Comparison of ENCODE assay signal across 17 cellular contexts in the genomic region with DNA sequence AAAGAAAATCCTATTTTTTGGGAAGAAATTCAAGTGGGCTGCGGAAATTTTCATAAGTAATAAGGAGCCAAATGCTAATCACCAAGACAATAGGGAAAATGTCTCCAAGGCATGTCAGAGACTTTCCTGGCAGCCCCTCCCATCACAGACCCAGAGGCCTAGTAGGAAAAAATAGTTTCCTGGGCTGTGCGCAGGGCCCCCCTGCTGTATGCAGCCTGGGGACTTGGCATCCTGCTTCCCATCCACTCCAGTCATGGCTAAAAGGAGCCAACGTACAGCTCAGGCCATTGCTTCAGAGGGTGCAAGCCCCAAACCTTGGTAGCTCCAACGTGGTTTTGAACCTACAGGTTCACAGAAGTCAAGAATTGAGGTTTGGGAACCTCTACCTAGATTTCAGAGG. TPM values are rescaled to one million over a fixed set of nuclear protein-coding genes. Genes with fewer than 3 reads are reported as not detected.
DNase-seq lines count a peak whose midpoint lies in the region; ATAC-seq, FAIRE-seq and TF ChIP-seq lines count a peak whose summit lies in the region.
"Had no signal": no experiment of that assay in that cellular context is flagged by ENCODE, and none has a peak within 500 bp of the region (broad histone marks: within the 10 kb centered on the region; RNA-seq: fewer than 3 reads in every experiment).

No MANE protein-coding gene starts in this region.

- H3K27me3 ChIP-seq in GM23338 (ENCODE audit: insufficient read depth) (no peaks in the 10 kb centered on the region), K562 (ENCODE audit: control insufficient read depth in 2 of 2, insufficient read depth in 2 of 2, low read length in 2 of 2) (no peaks in the 10 kb centered on the region)

- TF ChIP-seq CTCF in GM23338 (conservative IDR thresholded peaks at IDR 0.05; ENCODE audit: low read depth in 2 of 2) (no peak), K562 (IDR thresholded peaks at IDR 0.05 in 2 of 3, conservative IDR thresholded peaks at IDR 0.05 in 1 of 3; ENCODE audit: insufficient read depth in 2 of 3, low read depth in 1 of 3, low read length in 3 of 3) (no peak), OCI-LY7 (conservative IDR thresholded peaks at IDR 0.05; ENCODE audit: low read length) (no peak)

- H3K9ac ChIP-seq in K562 (ENCODE audit: insufficient read depth in 1 of 2, low read depth in 2 of 2, low read length in 2 of 2) = no peak overlapping the region
- H3K9ac ChIP-seq: GM23248 had no signal

- H3K4me1 Mint-ChIP-seq in GM23338 = peaks cover 3% of the 10 kb centered on the region
- H3K4me1 Mint-ChIP-seq: CD4-positive, alpha-beta memory T cell had no signal

- no peaks in the 10 kb centered on the region for H3K36me3 Mint-ChIP-seq in GM23338 (ENCODE audit: low read depth)

- H3K4me3 ChIP-seq in GM23338 (no peak overlapping the region), K562 (no peak overlapping the region), OCI-LY7 (ENCODE audit: low read depth, low read length, poor library complexity, severe bottlenecking) (no peak overlapping the region)
- H3K4me3 ChIP-seq: GM23248 had no signal

- in situ Hi-C loops in K562 (cut with MboI) = no loop called here

- ATAC-seq in GM23338 (no peak), K562 (no peak), GM21576 (IDR thresholded peaks at IDR 0.05; ENCODE audit: unreplicated experiment) (no peak)
- ATAC-seq: HCT116 had no signal

- H4K20me1 ChIP-seq in GM23338 (replicated peaks; ENCODE audit: insufficient read depth) (no peaks in the 10 kb centered on the region), K562 (replicated peaks; ENCODE audit: control insufficient read depth, insufficient read depth, low read length) (no peaks in the 10 kb centered on the region), OCI-LY7 (ENCODE audit: insufficient read depth, low read length) (no peaks in the 10 kb centered on the region)

- H3K79me2 ChIP-seq in GM23338 (replicated peaks; ENCODE audit: insufficient read depth) (no peaks in the 10 kb centered on the region), K562 (ENCODE audit: control insufficient read depth, insufficient read depth, low read length) (no peaks in the 10 kb centered on the region), OCI-LY7 (ENCODE audit: insufficient read depth, low read depth, low read length) (no peaks in the 10 kb centered on the region)

- peaks cover 1% of the 10 kb centered on the region for H3K27me3 Mint-ChIP-seq in GM23338 (ENCODE audit: insufficient read depth, low read depth, poor library complexity)

- TF ChIP-seq POLR2A in K562 (conservative IDR thresholded peaks at IDR 0.05) = no peak

- H3K9me3 Mint-ChIP-seq in GM23338 = no peaks in the 10 kb centered on the region

- no peak for TF ChIP-seq EP300 in K562 (IDR thresholded peaks at IDR 0.05; ENCODE audit: low read length)

- H3K4me1 ChIP-seq in GM23338 (ENCODE audit: insufficient read depth) = peaks cover 4% of the 10 kb centered on the region; the same call in 1 of the 2 replicates
- H3K4me1 ChIP-seq in K562 (replicated peaks in 1 of 2; ENCODE audit: control insufficient read depth in 2 of 2, insufficient read depth in 2 of 2, low read length in 2 of 2) = peaks cover 10 to 12% of the 10 kb centered on the region in 2 experiments
- H3K4me1 ChIP-seq in OCI-LY7 (ENCODE audit: insufficient read depth, low read length, poor library complexity, severe bottlenecking) = no peaks in the 10 kb centered on the region

- no peak for TF ChIP-seq RAD21 in K562 (CRISPR knock-in tag; conservative IDR thresholded peaks at IDR 0.05 in 1 of 2, IDR thresholded peaks at IDR 0.05 in 1 of 2)

- peak; percentile 10 for DNase-seq in ELF-1 (ENCODE audit: low read depth, low spot score)
- no peak for DNase-seq in GM23338 (ENCODE audit: low spot score)
- no peak for DNase-seq in K562 (ENCODE audit: extremely low read depth in 1 of 4, low spot score in 3 of 4)
- DNase-seq in NCI-H69 (lab: John Stamatoyannopoulos, UW) = no peak
- DNase-seq in OCI-LY7 (ENCODE audit: low spot score) = no peak
- DNase-seq: C1 segment of cervical spinal cord; Calu3; CD4-positive, alpha-beta memory T cell; COR-L47; DMS53; DMS79 treated with DMSO at 0.1 percent for 48 hours; GM23248; H9 had no signal

- no peak overlapping the region for H3K27ac ChIP-seq in GM23338 (ENCODE audit: low read depth)
- no peak overlapping the region for H3K27ac ChIP-seq in K562 (ENCODE audit: extremely low read depth, low read depth, low read length)
- no peak overlapping the region for H3K27ac ChIP-seq in OCI-LY7 (ENCODE audit: low read depth, low read length, poor library complexity, severe bottlenecking)
- H3K27ac ChIP-seq: GM23248 had no signal

- WGBS in K562 (ENCODE audit: insufficient coverage, low coverage, missing lambda C conversion rate) = 63% methylated on average over 4 of the region's 4 CpGs

- H3K36me3 ChIP-seq in GM23338 (ENCODE audit: insufficient read depth) = no peaks in the 10 kb centered on the region
- H3K36me3 ChIP-seq in K562 (ENCODE audit: control insufficient read depth, insufficient read depth, low read length) = no peaks in the 10 kb centered on the region
- H3K36me3 ChIP-seq in OCI-LY7 (ENCODE audit: insufficient read depth, low read length) = no peaks in the 10 kb centered on the region

- POLR2A ChIA-PET in K562 (lab: Yijun Ruan, JAX) = interaction anchor here (0.9 kb wide), 1 partner anchor 13 kb away, joined by 3 read pairs; a partner anchor contains a TSS
- POLR2A ChIA-PET in OCI-LY7 (lab: Charles Lee) = no interaction called here

- H2AFZ ChIP-seq in GM23338 (0 out of 2 replicates have a peak overlapping the region, but pooled peaks have one; percentile 32), K562 (ENCODE audit: low read depth, low read length) (peak overlapping the region; percentile 79; the same call in 1 of the 2 replicates), OCI-LY7 (ENCODE audit: low read length) (no peak overlapping the region)

- CTCF ChIA-PET in K562 (lab: Yijun Ruan, JAX; ENCODE audit: low intra/inter-chr PET ratio) = no interaction called here
- CTCF ChIA-PET in OCI-LY7 (lab: Charles Lee; ENCODE audit: unreplicated experiment) = no interaction called here

- no peaks in the 10 kb centered on the region for H3F3A ChIP-seq in GM23338 (replicated peaks; ENCODE audit: low read depth)

- H3K27ac Mint-ChIP-seq in GM23338 = no peak overlapping the region
- H3K27ac Mint-ChIP-seq: CD4-positive, alpha-beta memory T cell; H9 had no signal

- H3K9me1 ChIP-seq in K562 (ENCODE audit: control insufficient read depth, insufficient read depth, low read length) = no peaks in the 10 kb centered on the region

- H3K4me3 Mint-ChIP-seq in GM23338 = no peak overlapping the region
- H3K4me3 Mint-ChIP-seq: CD4-positive, alpha-beta memory T cell; H9 had no signal

- BruUV-seq in K562 (replicated peaks; lab: Mats Ljungman, UMichigan) (no TSS peak), OCI-LY7 (replicated peaks; lab: Mats Ljungman, UMichigan) (no TSS peak)

- H3K4me2 ChIP-seq in GM23338 (no peak overlapping the region), K562 (ENCODE audit: insufficient read depth, low read length) (no peak overlapping the region), OCI-LY7 (ENCODE audit: low read length) (no peak overlapping the region)

- H3K9me3 ChIP-seq in K562 (replicated peaks; ENCODE audit: control insufficient read depth, insufficient read depth, low read depth, low read length) (no peaks in the 10 kb centered on the region), OCI-LY7 (ENCODE audit: low read length) (no peaks in the 10 kb centered on the region)

- no peak for FAIRE-seq in K562 (lab: Jason Lieb, UNC)
- FAIRE-seq: G401.6, GM12892 had no signal

- intact Hi-C loops in K562 (cut with micrococcal nuclease) (no loop called here), OCI-LY7 (cut with micrococcal nuclease; ENCODE audit: unreplicated experiment) (no loop called here)

- no peaks in the 10 kb centered on the region; the same call in 1 of the 2 replicates for H3K9me2 ChIP-seq in GM23338 (ENCODE audit: insufficient read depth)
- H3K9me2 ChIP-seq in OCI-LY7 (ENCODE audit: insufficient read depth, low read length) = no peaks in the 10 kb centered on the region

TF ChIP-seq in K562, 482 proteins besides CTCF, POLR2A, EP300 and RAD21:
- no peak for TF ChIP-seq SRSF9 (IDR thresholded peaks at IDR 0.05; ENCODE audit: borderline replicate concordance, low read depth, low read length)

RNA-seq across cellular contexts. Expression of a gene that starts 12.8 kb away (rescaled TPM):
- total RNA-seq in GM23338 (2014; rRNA removed; shearing (Covaris generic)) = 40.4 and 44.0 TPM in 2 replicates
- polyA plus RNA-seq in GM23338 (2016; fragmentation: Nextera tagmentation; extraction: Ambion mirVana) (6.7 and 12.0 TPM in 2 replicates), K562 (2011; rRNA removed) (83.7 and 140 TPM in 2 replicates), K562 (2014; fragmentation: Illumina TruSeq; extraction: Trizol) (81.6 and 93.1 TPM in 2 replicates), K562 (2014; fragmentation: Nextera tagmentation; extraction: Ambion mirVana) (10 to 100 TPM; 37.9 to 56.7 TPM), K562 (2014; rRNA removed) (50.5 and 56.6 TPM in 2 replicates)
- 107 and 248 TPM in 2 replicates for total RNA-seq in K562 (2011; cell fraction: chromatin; rRNA removed; ENCODE audit: low replicate concordance)
- 43.4 and 46.1 TPM in 2 replicates for total RNA-seq in K562 (2011; cell fraction: nucleolus; rRNA removed)
- 80.5 and 89.7 TPM in 2 replicates for total RNA-seq in K562 (2011; cell fraction: nucleoplasm; rRNA removed)
- total RNA-seq in K562 (2014; rRNA removed) (45.9 and 55.1 TPM in 2 replicates), K562 (2014; rRNA removed; fragmentation: Illumina TruSeq; extraction: Trizol) (87.0 and 108 TPM in 2 replicates), K562 (2015; rRNA removed; fragmentation: Illumina TruSeq; extraction: Trizol) (95.6 and 116 TPM in 2 replicates), K562 (2021) (63.6 and 66.7 TPM in 2 replicates), OCI-LY7 (2022) (34.7 and 42.1 TPM in 2 replicates)
- polyA plus RNA-seq in K562 (2011; cell fraction: cytosol; rRNA removed) = 29.2 and 36.3 TPM in 2 replicates
- 59.4 and 84.1 TPM in 2 replicates for polyA plus RNA-seq in K562 (2011; cell fraction: nucleus; rRNA removed)
- polyA plus RNA-seq in K562 (2012) = 48.8 and 57.2 TPM in 2 replicates
- polyA minus RNA-seq in K562 (2011; rRNA and poly(A)+ RNA removed) = 198 and 271 TPM in 2 replicates
- polyA minus RNA-seq in K562 (2011; cell fraction: cytosol; rRNA and poly(A)+ RNA removed) = 43.5 and 66.3 TPM in 2 replicates
- polyA minus RNA-seq in K562 (2011; cell fraction: nucleus; rRNA and poly(A)+ RNA removed) = 136 and 218 TPM in 2 replicates
- 29.4 and 46.5 TPM in 2 replicates for total RNA-seq in OCI-LY7 (2014; rRNA removed; shearing (Covaris generic))
